ENCODE assay signal across 8 cellular contexts in genomic region chr6:90284236-90284744, GRCh38. TPM values are rescaled to one million over a fixed set of nuclear protein-coding genes. Genes with fewer than 3 reads are reported as not detected.
DNase-seq lines count a peak whose midpoint lies in the region; ATAC-seq lines count a peak whose summit lies in the region.

No MANE protein-coding gene starts in this region.

- H3K4me1 ChIP-seq in mesodermal cell (ENCODE audit: control insufficient read depth, insufficient read depth, low read length, poor library complexity, severe bottlenecking) = peaks cover 27% of the 10 kb centered on the region
- H3K4me1 ChIP-seq in thymus (ENCODE audit: control insufficient read depth, insufficient read depth, low read length) = peaks cover 18% of the 10 kb centered on the region

- peak overlapping the region; percentile 96 for H3K27ac ChIP-seq in mesodermal cell (ENCODE audit: low read depth, low read length, severe bottlenecking)
- peak overlapping the region; percentile 65 for H3K27ac ChIP-seq in thymus (ENCODE audit: low read depth)

- no peaks in the 10 kb centered on the region for H3K27me3 Mint-ChIP-seq in T-helper 17 cell

- ATAC-seq in GM19351 (IDR thresholded peaks at IDR 0.05; ENCODE audit: unreplicated experiment) = peak; percentile 17
- ATAC-seq in HG03439 (IDR thresholded peaks at IDR 0.05; ENCODE audit: unreplicated experiment) = peak; percentile 17
- peak; percentile 32 for ATAC-seq in T-helper 17 cell

- H3K27me3 ChIP-seq in thymus (ENCODE audit: control insufficient read depth, insufficient read depth) = no peaks in the 10 kb centered on the region

- DNase-seq in AG08396 (ENCODE audit: low spot score) (peak; percentile 80), T-helper 17 cell (peak in 1 of 3 donors; percentile 10), dermis blood vessel endothelial cell (peak; percentile 87), NCI-H82 treated with DMSO at 0.1 percent for 48 hours (lab: John Stamatoyannopoulos, UW; ENCODE audit: unreplicated experiment) (no peak)

- peaks cover 35% of the 10 kb centered on the region for H3K4me1 Mint-ChIP-seq in T-helper 17 cell

- peaks cover 2% of the 10 kb centered on the region for H3K36me3 Mint-ChIP-seq in T-helper 17 cell (ENCODE audit: low read depth)

- no peaks in the 10 kb centered on the region for H3K9me3 ChIP-seq in T-helper 17 cell (ENCODE audit: control insufficient read depth, low read length, poor library complexity, severe bottlenecking)
- no peaks in the 10 kb centered on the region for H3K9me3 ChIP-seq in mesodermal cell (ENCODE audit: control insufficient read depth, low read length)
- no peaks in the 10 kb centered on the region for H3K9me3 ChIP-seq in thymus (ENCODE audit: control insufficient read depth)

- peak overlapping the region; percentile 97 for H3K27ac Mint-ChIP-seq in T-helper 17 cell

- no peak overlapping the region for H3K4me3 ChIP-seq in mesodermal cell (ENCODE audit: extremely low read depth, insufficient read depth, low read length, poor library complexity, severe bottlenecking)
- no peak overlapping the region for H3K4me3 ChIP-seq in thymus (ENCODE audit: low read length)

- peak overlapping the region; percentile 94 for H3K4me3 Mint-ChIP-seq in T-helper 17 cell

- H3K36me3 ChIP-seq in mesodermal cell (ENCODE audit: control insufficient read depth, insufficient read depth, low read length) = no peaks in the 10 kb centered on the region
- no peaks in the 10 kb centered on the region for H3K36me3 ChIP-seq in thymus (ENCODE audit: control insufficient read depth, insufficient read depth)

- whole genome bisulfite sequencing in mesodermal cell (ENCODE audit: insufficient coverage in 2 of 2), 2 experiments = 46 to 50% methylated on average over 3 to 4 of the region's 8 CpGs
- 18% methylated on average over 8 of the region's 8 CpGs for WGBS in thymus

RNA-seq across cellular contexts. Expression of gene BACH2, which starts 12.4 kb away (rescaled TPM):
- total RNA-seq in T-helper 17 cell (10 to 100 TPM; 53.7 to 69.9 TPM), dermis blood vessel endothelial cell (1.2 and 1.3 TPM in 2 replicates)
- polyA plus RNA-seq in mesodermal cell (2013, experiment 1 of 2) = 7.2 TPM
- polyA plus RNA-seq in mesodermal cell (2013, experiment 2 of 2) = 5.3 TPM
- 12.7 TPM for polyA plus RNA-seq in thymus

Comparison
In these comparisons a context has a peak if more than half of its experiments do, and no peak if none do; other contexts are left out.
1. RNA of gene BACH2, which starts 12.4 kb away (total RNA-seq): 53.7 to 69.9 TPM in T-helper 17 cell; 1.2 to 1.3 TPM in dermis blood vessel endothelial cell; every median in the first group is over 10 times any median in the second.
2. Peak in every context shown above with its lines, with median percentiles within 50 percentile points of each other: ATAC-seq.